In genomic region chr17:29589524-29590260, GRCh38 we compare ENCODE assay signal across 8 cellular contexts. TPM values are rescaled to one million over a fixed set of nuclear protein-coding genes. Genes with fewer than 3 reads are reported as not detected.
DNase-seq lines count a peak whose midpoint lies in the region; ATAC-seq and TF ChIP-seq lines count a peak whose summit lies in the region.

GIT1 (minus strand) TSS chr17:29589648; CDS start chr17:29589378, 270 bp downstream.

- peak within 1 kb of the TSS; percentile 85 for H3K4me3 Mint-ChIP-seq in natural killer cell
- peak within 1 kb of the TSS; percentile 95 to 98 for H3K4me3 Mint-ChIP-seq in stimulated activated naive CD8-positive, alpha-beta T cell treated with anti-CD3 and anti-CD28 coated beads, Interleukin-15, amount 100 ng/mL, for 72 hours

- H3K4me1 Mint-ChIP-seq in natural killer cell: peaks cover 20 to 68% of the 10 kb centered on the region in 2 donors
- H3K4me1 Mint-ChIP-seq in stimulated activated naive CD8-positive, alpha-beta T cell treated with anti-CD3 and anti-CD28 coated beads, Interleukin-15, amount 100 ng/mL, for 72 hours: peaks cover 86% of the 10 kb centered on the region

- peaks cover 38% of the 10 kb centered on the region for H3K4me1 ChIP-seq in KMS-11 (ENCODE audit: low read depth, poor library complexity, severe bottlenecking)

- H3K27me3 ChIP-seq in KMS-11 (ENCODE audit: insufficient read depth, low read depth): no peaks in the 10 kb centered on the region

- H3K79me2 ChIP-seq in KMS-11 (ENCODE audit: insufficient read depth, low read depth): peaks cover 16% of the 10 kb centered on the region; the same call in 1 of the 2 replicates

- no peaks in the 10 kb centered on the region for H3K36me3 ChIP-seq in KMS-11 (ENCODE audit: insufficient read depth)

- peak; percentile 47 for ATAC-seq in GM21515 (IDR thresholded peaks at IDR 0.05; ENCODE audit: unreplicated experiment)
- ATAC-seq in natural killer cell: peak; percentile 86 to 95 (median 87)
- ATAC-seq in stimulated activated naive CD8-positive, alpha-beta T cell treated with anti-CD3 and anti-CD28 coated beads, Interleukin-15, amount 100 ng/mL, for 72 hours: peak; percentile 74

- peak within 1 kb of the TSS; percentile 46; the same call in 1 of the 2 replicates for H3K9ac ChIP-seq in KMS-11

- DNase-seq in COR-L47 (lab: John Stamatoyannopoulos, UW) (peak; percentile 80), RPMI7951 (ENCODE audit: low read depth) (peak; percentile 81), fibroblast of peridontal ligament (ENCODE audit: extremely low read depth) (peak; percentile 66), natural killer cell (peak; percentile 86)
- peak; percentile 82 for DNase-seq in activated T-helper 9 cell treated with anti-CD3 and anti-CD28 coated beads, Interleukin-2, amount 50 U/mL, for 16 hours (ENCODE audit: low read depth)
- peak; percentile 82 for DNase-seq in stimulated activated naive CD8-positive, alpha-beta T cell treated with anti-CD3 and anti-CD28 coated beads, Interleukin-15, amount 100 ng/mL, for 72 hours

- peak within 1 kb of the TSS; percentile 50 to 83 for H3K27ac Mint-ChIP-seq in natural killer cell
- H3K27ac Mint-ChIP-seq in stimulated activated naive CD8-positive, alpha-beta T cell treated with anti-CD3 and anti-CD28 coated beads, Interleukin-15, amount 100 ng/mL, for 72 hours: peak within 1 kb of the TSS; percentile 53 to 84

- no peaks in the 10 kb centered on the region for H3K9me3 Mint-ChIP-seq in natural killer cell
- no peaks in the 10 kb centered on the region for H3K9me3 Mint-ChIP-seq in stimulated activated naive CD8-positive, alpha-beta T cell treated with anti-CD3 and anti-CD28 coated beads, Interleukin-15, amount 100 ng/mL, for 72 hours

- H3K4me2 ChIP-seq in KMS-11: peak within 1 kb of the TSS; percentile 99

- no peaks in the 10 kb centered on the region for H3K36me3 Mint-ChIP-seq in natural killer cell

- peak within 1 kb of the TSS; percentile 93 for H2AFZ ChIP-seq in KMS-11 (ENCODE audit: low read depth)

- H4K20me1 ChIP-seq in KMS-11 (ENCODE audit: insufficient read depth): no peaks in the 10 kb centered on the region

- no peaks in the 10 kb centered on the region for H3K27me3 Mint-ChIP-seq in natural killer cell (ENCODE audit: low read depth in 2 of 2)
- H3K27me3 Mint-ChIP-seq in stimulated activated naive CD8-positive, alpha-beta T cell treated with anti-CD3 and anti-CD28 coated beads, Interleukin-15, amount 100 ng/mL, for 72 hours: no peaks in the 10 kb centered on the region

- TF ChIP-seq CTCF in KMS-11 (conservative IDR thresholded peaks at IDR 0.05; ENCODE audit: low read depth, low read length) (no peak), natural killer cell (IDR thresholded peaks at IDR 0.05) (no peak)

- no peak within 1 kb of the TSS for H3K27ac ChIP-seq in KMS-11

- no peak within 1 kb of the TSS for H3K4me3 ChIP-seq in KMS-11 (IDR thresholded peaks at IDR 0.05; ENCODE audit: insufficient read depth, low read depth, low read length)

- intact Hi-C loops in natural killer cell (cut with micrococcal nuclease): loop anchor here (1.0 to 2.0 kb wide), 3 partner anchors 9 to 25 kb away; partner anchors contain the start of gene TP53I13

RNA-seq across cellular contexts. Expression of gene GIT1, which starts in this region (rescaled TPM):
- total RNA-seq in RPMI7951 (2014; rRNA removed; shearing (Covaris generic)): 12.0 and 15.8 TPM in 2 replicates
- total RNA-seq in natural killer cell: 10 to 100 TPM; 39.4 to 61.4 (median 54.6) TPM
